19 cellular contexts compared by ENCODE assay signal in the genomic region with DNA sequence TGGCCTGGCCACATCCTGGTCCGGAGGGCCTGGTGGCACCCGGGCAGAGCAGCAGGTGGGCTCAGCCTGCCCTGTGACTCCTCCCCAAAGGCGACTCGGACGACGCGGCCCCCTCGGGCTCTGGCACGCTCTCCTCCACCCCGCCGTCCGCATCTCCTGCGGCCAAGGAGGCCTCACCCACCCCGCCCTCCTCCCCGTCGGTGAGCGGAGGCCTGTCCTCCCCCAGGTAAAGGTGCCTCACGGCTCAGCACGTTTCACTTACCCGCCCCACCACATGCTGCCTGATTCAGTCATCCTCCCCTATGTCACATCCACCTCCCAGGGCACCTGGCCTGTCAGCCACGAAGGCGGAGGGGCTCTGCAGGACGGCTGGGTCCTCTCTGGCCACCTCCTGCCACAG. TPM values are rescaled to one million over a fixed set of nuclear protein-coding genes. Genes with fewer than 3 reads are reported as not detected.
DNase-seq lines count a peak whose midpoint lies in the region; ATAC-seq and TF ChIP-seq lines count a peak whose summit lies in the region.
"Had no signal": no experiment of that assay in that cellular context is flagged by ENCODE, and none has a peak within 500 bp of the region (broad histone marks: within the 10 kb centered on the region; RNA-seq: fewer than 3 reads in every experiment).

No MANE protein-coding gene starts in this region.

- peaks cover 85 to 100% (median 98%) of the 10 kb centered on the region in 10 experiments for H3K4me1 ChIP-seq in BLaER1 treated with 17β-estradiol and CSF1 and Interleukin-3, amounts not matched to agents 10 nM and 100 nM
- H3K4me1 ChIP-seq in lower lobe of right lung = peaks cover 23% of the 10 kb centered on the region
- peaks cover 0 to 69% (median 27%) of the 10 kb centered on the region in 6 donors for H3K4me1 ChIP-seq in spleen

- H3K4me2 ChIP-seq in BLaER1 treated with 17β-estradiol and CSF1 and Interleukin-3, amounts not matched to agents 10 nM and 100 nM = peak overlapping the region; percentile 28 to 96 (median 91)

- H3K27me3 Mint-ChIP-seq in activated CD4-positive, alpha-beta T cell treated with anti-CD3 and anti-CD28 coated beads, Interleukin-2, amount 10 ng/mL, durations not matched to agents 24 days and 14 days = no peaks in the 10 kb centered on the region
- no peaks in the 10 kb centered on the region for H3K27me3 Mint-ChIP-seq in chondrocyte (ENCODE audit: low read depth)

- intact Hi-C loops in activated CD4-positive, alpha-beta T cell treated with anti-CD3 and anti-CD28 coated beads, Interleukin-2, amount 10 ng/mL, durations not matched to agents 24 days and 14 days (cut with micrococcal nuclease) = no loop called here
- intact Hi-C loops in lower lobe of right lung (cut with DNase I) = no loop called here
- intact Hi-C loops in spleen (cut with DNase I; ENCODE audit: low total_unique reads) = no loop called here

- no peaks in the 10 kb centered on the region for H3K9me3 Mint-ChIP-seq in activated CD4-positive, alpha-beta T cell treated with anti-CD3 and anti-CD28 coated beads, Interleukin-2, amount 10 ng/mL, durations not matched to agents 24 days and 14 days
- no peaks in the 10 kb centered on the region for H3K9me3 Mint-ChIP-seq in chondrocyte (ENCODE audit: low read depth)

- peak overlapping the region; percentile 12 for H3K27ac Mint-ChIP-seq in activated CD4-positive, alpha-beta T cell treated with anti-CD3 and anti-CD28 coated beads, Interleukin-2, amount 10 ng/mL, durations not matched to agents 24 days and 14 days
- no peak overlapping the region for H3K27ac Mint-ChIP-seq in chondrocyte (ENCODE audit: unreplicated experiment)

- peak overlapping the region in 4 of 11 experiments; percentile 37 to 57 (median 42); a peak in 6 of 22 replicates for H3K9ac ChIP-seq in BLaER1 treated with 17β-estradiol and CSF1 and Interleukin-3, amounts not matched to agents 10 nM and 100 nM

- no peak overlapping the region for H3K4me3 Mint-ChIP-seq in activated CD4-positive, alpha-beta T cell treated with anti-CD3 and anti-CD28 coated beads, Interleukin-2, amount 10 ng/mL, durations not matched to agents 24 days and 14 days
- no peak overlapping the region for H3K4me3 Mint-ChIP-seq in chondrocyte (ENCODE audit: unreplicated experiment)

- WGBS in spleen, 5 donors = 88 to 96% (median 94%) methylated on average over 10 to 23 of the region's 23 CpGs

- H3K4me3 ChIP-seq in BLaER1 treated with 17β-estradiol and CSF1 and Interleukin-3, amounts not matched to agents 10 nM and 100 nM = no peak overlapping the region
- H3K4me3 ChIP-seq in lower lobe of right lung (no peak overlapping the region), spleen (no peak overlapping the region)

- H3K36me3 ChIP-seq in BLaER1 treated with 17β-estradiol and CSF1 and Interleukin-3, amounts not matched to agents 10 nM and 100 nM = peaks cover 0 to 17% (median 9%) of the 10 kb centered on the region in 11 experiments; a peak in 13 of 22 replicates
- peaks cover 28% of the 10 kb centered on the region for H3K36me3 ChIP-seq in lower lobe of right lung
- peaks cover 0 to 54% (median 15%) of the 10 kb centered on the region in 6 donors for H3K36me3 ChIP-seq in spleen

- TF ChIP-seq CTCF in chondrocyte (IDR thresholded peaks at IDR 0.05) (no peak), lower lobe of right lung (IDR thresholded peaks at IDR 0.05) (no peak), spleen (IDR thresholded peaks at IDR 0.05 in 8 of 11, conservative IDR thresholded peaks at IDR 0.05 in 3 of 11) (no peak)

- H3K27me3 ChIP-seq in BLaER1 treated with 17β-estradiol and CSF1 and Interleukin-3, amounts not matched to agents 10 nM and 100 nM = peaks cover 0 to 11% (median 0%) of the 10 kb centered on the region in 11 experiments; a peak in 4 of 22 replicates
- H3K27me3 ChIP-seq in lower lobe of right lung (ENCODE audit: low read depth) (no peaks in the 10 kb centered on the region), spleen (replicated peaks in 1 of 7) (no peaks in the 10 kb centered on the region)

- no peak for DNase-seq in activated CD4-positive, alpha-beta T cell treated with anti-CD3 and anti-CD28 coated beads, Interleukin-2, amount 10 ng/mL, durations not matched to agents 24 days and 14 days
- no peak for DNase-seq in activated CD4-positive, alpha-beta T cell treated with anti-CD3 and anti-CD28 coated beads for 1 hour
- DNase-seq in chondrocyte (ENCODE audit: low spot score) (peak; percentile 81), lower lobe of right lung (peak; percentile 42), spleen (no peak), COLO668 (lab: John Stamatoyannopoulos, UW; ENCODE audit: unreplicated experiment) (no peak), SIG-M5 (lab: John Stamatoyannopoulos, UW) (no peak)
- DNase-seq: 8988T, DMS79, H7, Kasumi-1, NCI-H1694 treated with DMSO at 0.1 percent for 48 hours, NCI-H2081 treated with DMSO at 0.1 percent for 48 hours, NCI-H2171 treated with DMSO at 0.1 percent for 48 hours, NCI-H446, NCI-H526, SHP77 treated with DMSO at 0.1 percent for 48 hours had no signal

- H3K9me3 ChIP-seq in BLaER1 treated with 17β-estradiol and CSF1 and Interleukin-3, amounts not matched to agents 10 nM and 100 nM (replicated peaks in 1 of 11) = no peaks in the 10 kb centered on the region
- no peaks in the 10 kb centered on the region for H3K9me3 ChIP-seq in lower lobe of right lung
- no peaks in the 10 kb centered on the region for H3K9me3 ChIP-seq in spleen

- ATAC-seq in lower lobe of right lung = no peak

- no peak for TF ChIP-seq POLR2A in spleen (IDR thresholded peaks at IDR 0.05)

- H3K4me1 Mint-ChIP-seq in activated CD4-positive, alpha-beta T cell treated with anti-CD3 and anti-CD28 coated beads, Interleukin-2, amount 10 ng/mL, durations not matched to agents 24 days and 14 days = peaks cover 5% of the 10 kb centered on the region
- H3K4me1 Mint-ChIP-seq in chondrocyte (ENCODE audit: low read depth) = no peaks in the 10 kb centered on the region

- H3K27ac ChIP-seq in BLaER1 treated with 17β-estradiol and CSF1 and Interleukin-3, amounts not matched to agents 10 nM and 100 nM = no peak overlapping the region
- no peak overlapping the region for H3K27ac ChIP-seq in lower lobe of right lung
- no peak overlapping the region for H3K27ac ChIP-seq in spleen
- H3K27ac ChIP-seq: C4-2B had no signal

- H4K20me1 ChIP-seq in BLaER1 treated with 17β-estradiol and CSF1 and Interleukin-3, amounts not matched to agents 10 nM and 100 nM = peaks cover 0 to 31% (median 0%) of the 10 kb centered on the region in 11 experiments; a peak in 7 of 22 replicates

- H3K36me3 Mint-ChIP-seq in activated CD4-positive, alpha-beta T cell treated with anti-CD3 and anti-CD28 coated beads, Interleukin-2, amount 10 ng/mL, durations not matched to agents 24 days and 14 days (ENCODE audit: low read depth) = no peaks in the 10 kb centered on the region
- peaks cover 4% of the 10 kb centered on the region for H3K36me3 Mint-ChIP-seq in chondrocyte (ENCODE audit: low read depth)

RNA-seq across cellular contexts. Expression of a gene that starts 6.8 kb away (rescaled TPM):
- 5.7 and 6.4 TPM in 2 replicates for total RNA-seq in activated CD4-positive, alpha-beta T cell treated with anti-CD3 and anti-CD28 coated beads, Interleukin-2, amount 10 ng/mL, durations not matched to agents 24 days and 14 days
- total RNA-seq in chondrocyte = 0.60 to 2.9 TPM (median 2.2 TPM) in 3 replicates
- total RNA-seq in lower lobe of right lung = 3.8 TPM
- 1 to 10 TPM in 5 of 7 donors, under 1 TPM in 2; 0.33 to 5.3 (median 1.8) TPM for total RNA-seq in spleen
- polyA plus RNA-seq in spleen = under 1 TPM; 0.33 to 0.59 (median 0.54) TPM

RNA-seq across cellular contexts. Expression of a gene that starts 28.1 kb away (rescaled TPM):
- total RNA-seq in activated CD4-positive, alpha-beta T cell treated with anti-CD3 and anti-CD28 coated beads, Interleukin-2, amount 10 ng/mL, durations not matched to agents 24 days and 14 days = 187 and 192 TPM in 2 replicates
- total RNA-seq in chondrocyte (83.6 to 91.9 TPM (median 85.1 TPM) in 3 replicates), lower lobe of right lung (69.7 TPM), spleen (100 to 1,000 TPM in 3 of 7 donors, 10 to 100 TPM in 4; 63.7 to 128 (median 82.6) TPM)
- polyA plus RNA-seq in spleen = 10 to 100 TPM; 33.0 to 83.1 (median 52.6) TPM

Comparison
In these comparisons a context has a peak if more than half of its experiments do, and no peak if none do; other contexts are left out.
1. DNase-seq: peak in chondrocyte (single experiment) and lower lobe of right lung (single experiment); none in activated CD4-positive, alpha-beta T cell treated with anti-CD3 and anti-CD28 coated beads, Interleukin-2, amount 10 ng/mL, durations not matched to agents 24 days and 14 days (single experiment), activated CD4-positive, alpha-beta T cell treated with anti-CD3 and anti-CD28 coated beads for 1 hour (single experiment), spleen (single experiment), COLO668 (single experiment) and SIG-M5 (single experiment).